21 cellular contexts compared by ENCODE assay signal in genomic region chr2:62524293-62524941, GRCh38. TPM values are rescaled to one million over a fixed set of nuclear protein-coding genes. Genes with fewer than 3 reads are reported as not detected.
A peak's percentile ranks its signal among the peaks of the same experiment; 100 is the strongest.
DNase-seq lines count a peak whose midpoint lies in the region; FAIRE-seq and TF ChIP-seq lines count a peak whose summit lies in the region.
"Had no signal": no experiment of that assay in that cellular context is flagged by ENCODE, and none has a peak within 500 bp of the region (broad histone marks: within the 10 kb centered on the region; RNA-seq: fewer than 3 reads in every experiment).

No MANE protein-coding gene starts in this region.

- TF ChIP-seq POLR2A in H54 (IDR thresholded peaks at IDR 0.05; ENCODE audit: low read depth, low read length) (no peak), uterus (IDR thresholded peaks at IDR 0.05) (no peak)

- DNase-seq in H54 (ENCODE audit: insufficient read length, low spot score) (no peak), adipocyte (ENCODE audit: low read depth) (no peak), fibroblast of villous mesenchyme (ENCODE audit: low read depth) (peak; percentile 47), uterus (no peak), GM19238 (ENCODE audit: insufficient read length, low spot score) (no peak), NCI-H2107 (lab: John Stamatoyannopoulos, UW) (no peak), SW480 (ENCODE audit: low spot score) (no peak)
- DNase-seq: CD8-positive, alpha-beta memory T cell; DMS79; KBM-7; MV-4-11; NCI-H1417; NCI-H187 treated with DMSO at 0.1 percent for 48 hours; NCI-H2171 treated with DMSO at 0.1 percent for 48 hours; NCI-H446 treated with DMSO at 0.1 percent for 48 hours; NK-92 treated with Interleukin-12 subunit alpha and Interleukin-12 subunit beta, amount 100 ng/mL, for 24 hours; RPMI8226 had no signal

- peak overlapping the region; percentile 12 to 45 for H3K27ac ChIP-seq in uterus
- H3K27ac ChIP-seq: BLaER1, SJSA1 had no signal

- FAIRE-seq in H54 (lab: Jason Lieb, UNC): peak; percentile 43
- FAIRE-seq: D721Med had no signal

- H3K36me3 ChIP-seq in adipocyte (ENCODE audit: control insufficient read depth, insufficient read depth, low read length, severe bottlenecking) (no peaks in the 10 kb centered on the region), uterus (no peaks in the 10 kb centered on the region)
- H3K36me3 ChIP-seq: BLaER1, SJSA1 had no signal

- no peak overlapping the region for H3K9ac ChIP-seq in adipocyte (ENCODE audit: low read length)
- H3K9ac ChIP-seq: BLaER1 had no signal

- H3K9me3 ChIP-seq in adipocyte (ENCODE audit: control insufficient read depth, low read length) (no peaks in the 10 kb centered on the region), uterus (no peaks in the 10 kb centered on the region)
- H3K9me3 ChIP-seq: SJSA1 had no signal

- H3K27me3 ChIP-seq in adipocyte (replicated peaks; ENCODE audit: control insufficient read depth, insufficient read depth, low read length) (no peaks in the 10 kb centered on the region), uterus (no peaks in the 10 kb centered on the region)
- H3K27me3 ChIP-seq: BLaER1, SJSA1 had no signal

- intact Hi-C loops in uterus (cut with DNase I; ENCODE audit: low total_unique reads): no loop called here

- H3K4me3 ChIP-seq in adipocyte (ENCODE audit: low read length) (peak overlapping the region; percentile 21), fibroblast of villous mesenchyme (ENCODE audit: low read depth, low read length) (no peak overlapping the region), uterus (no peak overlapping the region)
- H3K4me3 ChIP-seq: BLaER1, SJSA1 had no signal

- H3K4me1 ChIP-seq in adipocyte (ENCODE audit: control insufficient read depth, insufficient read depth, low read length) (peaks cover 7% of the 10 kb centered on the region), uterus (peaks cover 0 to 7% of the 10 kb centered on the region in 2 donors)
- H3K4me1 ChIP-seq: BLaER1 had no signal

- TF ChIP-seq CTCF in fibroblast of villous mesenchyme (IDR thresholded peaks at IDR 0.05; ENCODE audit: insufficient read depth, low read depth, low read length) (no peak), uterus (IDR thresholded peaks at IDR 0.05) (no peak)

RNA-seq across cellular contexts. Expression of gene TMEM17, which starts 18.4 kb away (rescaled TPM):
- total RNA-seq in fibroblast of villous mesenchyme: 1.6 and 3.0 TPM in 2 replicates
- 1 to 10 TPM in 2 of 4 donors, not detected in 2; 1.0 to 3.1 TPM for total RNA-seq in uterus
- total RNA-seq: OCI-LY7 had no signal
